In genomic region chr6:14922306-14922705, GRCh38 we compare ENCODE assay signal across 11 cellular contexts.
DNase-seq lines count a peak whose midpoint lies in the region; ATAC-seq and TF ChIP-seq lines count a peak whose summit lies in the region.
"Had no signal": no experiment of that assay in that cellular context is flagged by ENCODE, and none has a peak within 500 bp of the region (broad histone marks: within the 10 kb centered on the region; RNA-seq: fewer than 3 reads in every experiment).

No MANE protein-coding gene starts in this region.

- 85 to 88% methylated on average over 8 of the region's 8 CpGs for WGBS in heart right ventricle, 2 donors

- peak in 7 of 8 donors; percentile 21 to 64 (median 38) for ATAC-seq in heart right ventricle
- no peak for ATAC-seq in left colon
- no peak for ATAC-seq in GM19324 (IDR thresholded peaks at IDR 0.05; ENCODE audit: low FRiP score, unreplicated experiment)
- ATAC-seq: CD8-positive, alpha-beta T cell had no signal

- H3K27me3 ChIP-seq in DOHH2 (ENCODE audit: control insufficient read depth, low read length) (0 out of 2 replicates have a peak, but pooled peaks cover 3% of the 10 kb centered on the region), heart right ventricle (no peaks in the 10 kb centered on the region)
- H3K27me3 ChIP-seq: ovary had no signal

- peaks cover 19% of the 10 kb centered on the region for H3K4me1 ChIP-seq in DOHH2 (ENCODE audit: control insufficient read depth, low read length)
- peaks cover 0 to 59% (median 16%) of the 10 kb centered on the region in 9 donors for H3K4me1 ChIP-seq in heart right ventricle

- no peaks in the 10 kb centered on the region for H3K79me2 ChIP-seq in DOHH2 (ENCODE audit: control insufficient read depth, low read length)

- intact Hi-C loops in heart right ventricle (cut with DNase I) (no loop called here), left colon (cut with DNase I, micrococcal nuclease) (no loop called here)

- H3K9me2 ChIP-seq in DOHH2 (replicated peaks; ENCODE audit: control insufficient read depth, low read length), result no peaks in the 10 kb centered on the region

- DNase-seq in RPMI7951 (ENCODE audit: low read depth) (peak; percentile 81), heart right ventricle (no peak), occipital lobe (lab: John Stamatoyannopoulos, UW) (peak; percentile 17), left colon (no peak), COR-L47 (lab: John Stamatoyannopoulos, UW) (no peak), superior temporal gyrus (ENCODE audit: extremely low spot score) (no peak)
- DNase-seq: CD8-positive, alpha-beta T cell; NCI-H1694; ovary had no signal

- H3K9me3 ChIP-seq in DOHH2 (ENCODE audit: control insufficient read depth, insufficient read depth, low read length) (no peaks in the 10 kb centered on the region), heart right ventricle (no peaks in the 10 kb centered on the region)
- H3K9me3 ChIP-seq: ovary had no signal

- no peaks in the 10 kb centered on the region for H4K20me1 ChIP-seq in DOHH2 (ENCODE audit: control insufficient read depth, insufficient read depth, low read depth, low read length)

- H3F3A ChIP-seq in DOHH2 (ENCODE audit: control insufficient read depth, insufficient read depth), result no peaks in the 10 kb centered on the region

- no peaks in the 10 kb centered on the region for H3K36me3 ChIP-seq in DOHH2 (ENCODE audit: control insufficient read depth, low read length)
- H3K36me3 ChIP-seq in heart right ventricle, result no peaks in the 10 kb centered on the region
- H3K36me3 ChIP-seq: ovary had no signal

- no peak overlapping the region for H3K27ac ChIP-seq in DOHH2 (ENCODE audit: low read depth, low read length)
- peak overlapping the region in 5 of 10 donors; percentile 0 to 85 (median 67) for H3K27ac ChIP-seq in heart right ventricle
- H3K27ac ChIP-seq: ovary had no signal

- no peak for TF ChIP-seq CTCF in DOHH2 (IDR thresholded peaks at IDR 0.05; ENCODE audit: low read depth, low read length, poor library complexity, severe bottlenecking)
- no peak for TF ChIP-seq CTCF in heart right ventricle (IDR thresholded peaks at IDR 0.05)

- H3K4me3 ChIP-seq in DOHH2 (ENCODE audit: low read length) (peak overlapping the region; percentile 25), heart right ventricle (no peak overlapping the region)
- H3K4me3 ChIP-seq: ovary had no signal

- peak overlapping the region; percentile 57 for H3K4me2 ChIP-seq in DOHH2 (ENCODE audit: low read length)

Comparison
In these comparisons a context has a peak if more than half of its experiments do, and no peak if none do; other contexts are left out.
1. DNase-seq: peak in RPMI7951 (single experiment) and occipital lobe (single experiment); none in heart right ventricle (0 of 2), left colon (0 of 2), COR-L47 (single experiment) and superior temporal gyrus (single experiment).
2. ATAC-seq: peak in heart right ventricle (7 of 8); none in left colon (single experiment) and GM19324 (single experiment).